Comparison of ENCODE assay signal across 1 cellular context in genomic region chr3:128496602-128497304, GRCh38.
TF ChIP-seq lines count a peak whose summit lies in the region.

No MANE protein-coding gene starts in this region.

TF ChIP-seq in IMR-90, 13 proteins besides CTCF, POLR2A, EP300 and RAD21:
- TF ChIP-seq, protein P1, sequence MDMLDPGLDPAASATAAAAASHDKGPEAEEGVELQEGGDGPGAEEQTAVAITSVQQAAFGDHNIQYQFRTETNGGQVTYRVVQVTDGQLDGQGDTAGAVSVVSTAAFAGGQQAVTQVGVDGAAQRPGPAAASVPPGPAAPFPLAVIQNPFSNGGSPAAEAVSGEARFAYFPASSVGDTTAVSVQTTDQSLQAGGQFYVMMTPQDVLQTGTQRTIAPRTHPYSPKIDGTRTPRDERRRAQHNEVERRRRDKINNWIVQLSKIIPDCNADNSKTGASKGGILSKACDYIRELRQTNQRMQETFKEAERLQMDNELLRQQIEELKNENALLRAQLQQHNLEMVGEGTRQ (IDR thresholded peaks at IDR 0.05; ENCODE audit: low read depth, low read length) = peak; percentile 32; the same call in 1 of the 2 replicates
- no peak for TF ChIP-seq BHLHE40 (IDR thresholded peaks at IDR 0.05; ENCODE audit: low read depth, low read length)
